Comparison of ENCODE assay signal across 11 cellular contexts in the genomic region with DNA sequence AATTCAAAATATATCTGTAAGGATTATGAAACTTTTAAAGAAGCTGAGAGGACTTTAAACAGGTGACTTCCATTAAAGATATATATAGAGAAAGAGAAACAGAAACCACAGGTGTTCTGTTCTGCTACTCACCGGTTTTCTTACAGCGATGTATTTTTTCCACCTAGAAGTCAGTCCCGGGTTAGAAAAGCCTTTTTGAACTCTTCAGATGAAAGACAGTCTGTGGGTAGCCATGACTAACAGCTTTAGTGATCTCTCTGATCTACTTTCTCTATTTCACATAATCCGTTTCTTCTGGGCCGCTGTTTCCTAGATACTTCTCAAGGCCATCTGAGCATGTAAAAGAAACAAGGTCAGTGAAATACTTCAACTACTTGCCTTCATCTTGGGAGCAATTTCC. TPM values are rescaled to one million over a fixed set of nuclear protein-coding genes. Genes with fewer than 3 reads are reported as not detected.
DNase-seq lines count a peak whose midpoint lies in the region; ATAC-seq, FAIRE-seq and TF ChIP-seq lines count a peak whose summit lies in the region.
"Had no signal": no experiment of that assay in that cellular context is flagged by ENCODE, and none has a peak within 500 bp of the region (broad histone marks: within the 10 kb centered on the region; RNA-seq: fewer than 3 reads in every experiment).

No MANE protein-coding gene starts in this region.

- CTCF ChIA-PET in CD4-positive, alpha-beta T cell (lab: Charles Lee): interaction anchor here (0.9 to 1.2 kb wide), 2 partner anchors 37 to 47 kb away, joined by 3 to 6 read pairs; a partner anchor contains a TSS

- ATAC-seq in CD4-positive, alpha-beta T cell (ENCODE audit: poor library complexity): peak; percentile 96
- ATAC-seq in HG03039 (IDR thresholded peaks at IDR 0.05; ENCODE audit: unreplicated experiment): peak; percentile 81
- ATAC-seq in activated T-cell treated with anti-CD3 and anti-CD28 coated beads, Interleukin-2, amount 50 U/mL, for 4 hours: peak; percentile 97 to 98

- no peak for FAIRE-seq in kidney (lab: Jason Lieb, UNC)
- FAIRE-seq: endometrium had no signal

- POLR2A ChIA-PET in CD4-positive, alpha-beta T cell (lab: Charles Lee): interaction anchor here (0.9 to 1.4 kb wide), 9 partner anchors 9 to 170 kb away, joined by 3 to 16 read pairs (median 3); a partner anchor contains a TSS

- H3K27me3 Mint-ChIP-seq in CD4-positive, alpha-beta T cell: no peaks in the 10 kb centered on the region
- H3K27me3 Mint-ChIP-seq in activated T-cell treated with anti-CD3 and anti-CD28 coated beads, Interleukin-2, amount 50 U/mL, for 4 hours (ENCODE audit: low read depth): peaks cover 10% of the 10 kb centered on the region
- peaks cover 3 to 18% (median 5%) of the 10 kb centered on the region in 3 donors for H3K27me3 Mint-ChIP-seq in CD14-positive monocyte (ENCODE audit: low read depth in 3 of 3)

- peak overlapping the region; percentile 46 for H3K27ac ChIP-seq in CD4-positive, alpha-beta T cell (ENCODE audit: low read depth, low read length)
- no peak overlapping the region for H3K27ac ChIP-seq in kidney (ENCODE audit: low read depth in 2 of 2, low read length in 2 of 2)

- H3K36me3 ChIP-seq in kidney (ENCODE audit: control insufficient read depth in 1 of 2, insufficient read depth in 2 of 2, low read length in 2 of 2): no peaks in the 10 kb centered on the region

- H3K9me3 Mint-ChIP-seq in CD4-positive, alpha-beta T cell: no peaks in the 10 kb centered on the region
- no peaks in the 10 kb centered on the region for H3K9me3 Mint-ChIP-seq in activated T-cell treated with anti-CD3 and anti-CD28 coated beads, Interleukin-2, amount 50 U/mL, for 4 hours
- H3K9me3 Mint-ChIP-seq in CD14-positive monocyte: peaks cover under 1 to 8% (median 3%) of the 10 kb centered on the region in 7 donors

- H3K27me3 ChIP-seq in CD4-positive, alpha-beta T cell (ENCODE audit: control insufficient read depth, insufficient read depth, low read length): no peaks in the 10 kb centered on the region

- H3K9ac ChIP-seq in kidney (ENCODE audit: low read length in 2 of 2): no peak overlapping the region

- no peak for TF ChIP-seq CTCF in CD4-positive, alpha-beta T cell (IDR thresholded peaks at IDR 0.05)
- TF ChIP-seq CTCF in CD14-positive monocyte (IDR thresholded peaks at IDR 0.05): no peak
- TF ChIP-seq CTCF in kidney (IDR thresholded peaks at IDR 0.05; ENCODE audit: borderline replicate concordance, extremely low read depth, insufficient read depth): no peak

- peaks cover 23% of the 10 kb centered on the region for H3K4me1 Mint-ChIP-seq in CD4-positive, alpha-beta T cell (ENCODE audit: low read depth)
- peaks cover 19% of the 10 kb centered on the region for H3K4me1 Mint-ChIP-seq in activated T-cell treated with anti-CD3 and anti-CD28 coated beads, Interleukin-2, amount 50 U/mL, for 4 hours (ENCODE audit: low read depth)
- H3K4me1 Mint-ChIP-seq in CD14-positive monocyte: no peaks in the 10 kb centered on the region

- H3K4me3 ChIP-seq in kidney (ENCODE audit: low read length in 2 of 2): no peak overlapping the region

- no peaks in the 10 kb centered on the region for H3K4me1 ChIP-seq in kidney (ENCODE audit: control insufficient read depth in 1 of 2, insufficient read depth in 1 of 2, low read depth in 1 of 2, low read length in 2 of 2)

- intact Hi-C loops in CD4-positive, alpha-beta T cell (cut with DNase I, micrococcal nuclease): loop anchor here in 1 of 2 experiments (5.0 kb wide), 2 partner anchors 35 to 50 kb away; a partner anchor contains a TSS
- intact Hi-C loops in CD14-positive monocyte (cut with micrococcal nuclease) (no loop called here), kidney (cut with DNase I) (no loop called here)

- H3K36me3 Mint-ChIP-seq in CD4-positive, alpha-beta T cell (ENCODE audit: low read depth): no peaks in the 10 kb centered on the region
- H3K36me3 Mint-ChIP-seq in activated T-cell treated with anti-CD3 and anti-CD28 coated beads, Interleukin-2, amount 50 U/mL, for 4 hours (ENCODE audit: insufficient read depth): peaks cover 2% of the 10 kb centered on the region
- no peaks in the 10 kb centered on the region for H3K36me3 Mint-ChIP-seq in CD14-positive monocyte

- peak overlapping the region; percentile 96 for H3K27ac Mint-ChIP-seq in CD4-positive, alpha-beta T cell
- no peak overlapping the region for H3K27ac Mint-ChIP-seq in CD14-positive monocyte

- peak in 3 of 10 experiments; percentile 5 to 14 (median 12) for DNase-seq in CD4-positive, alpha-beta T cell
- DNase-seq in GM19240 (ENCODE audit: insufficient read length, low spot score): peak; percentile 33
- DNase-seq in activated T-cell treated with anti-CD3 and anti-CD28 coated beads, Interleukin-2, amount 50 U/mL, for 4 hours: peak; percentile 8
- DNase-seq in ureter (ENCODE audit: low spot score): no peak
- no peak for DNase-seq in CD14-positive monocyte (ENCODE audit: low spot score)
- DNase-seq in kidney: no peak
- DNase-seq in DMS153 treated with DMSO at 0.1 percent for 48 hours (lab: John Stamatoyannopoulos, UW; ENCODE audit: unreplicated experiment): no peak
- DNase-seq: KG1 had no signal

- peak overlapping the region; percentile 78 for H3K4me3 Mint-ChIP-seq in CD4-positive, alpha-beta T cell
- H3K4me3 Mint-ChIP-seq in activated T-cell treated with anti-CD3 and anti-CD28 coated beads, Interleukin-2, amount 50 U/mL, for 4 hours: peak overlapping the region; percentile 53
- H3K4me3 Mint-ChIP-seq in CD14-positive monocyte: no peak overlapping the region

- no peaks in the 10 kb centered on the region for H3K9me3 ChIP-seq in CD4-positive, alpha-beta T cell (ENCODE audit: control insufficient read depth, low read length)
- no peaks in the 10 kb centered on the region for H3K9me3 ChIP-seq in kidney (ENCODE audit: control insufficient read depth in 1 of 2, low read length in 2 of 2)

RNA-seq across cellular contexts. Expression of a gene that starts 25.1 kb away (rescaled TPM):
- under 1 TPM in 1 of 2 experiments, not detected in 1; 0.67 TPM for total RNA-seq in CD4-positive, alpha-beta T cell
- total RNA-seq in activated T-cell treated with anti-CD3 and anti-CD28 coated beads, Interleukin-2, amount 50 U/mL, for 4 hours: under 1 TPM in 2 of 3 donors, not detected in 1; 0.13 to 0.14 TPM
- total RNA-seq in ureter (not detected), kidney (not detected)
- polyA plus RNA-seq in CD14-positive monocyte (not detected), kidney (ENCODE audit: insufficient read depth, low read depth, low replicate concordance) (not detected)
- total RNA-seq: myocyte had no signal

RNA-seq across cellular contexts. Expression of a gene that starts 37.0 kb away (rescaled TPM):
- 10 to 100 TPM in 1 of 2 experiments, 1 to 10 TPM in 1; 9.1 to 10.3 TPM for total RNA-seq in CD4-positive, alpha-beta T cell
- 10 to 100 TPM; 27.2 to 46.7 (median 28.9) TPM for total RNA-seq in activated T-cell treated with anti-CD3 and anti-CD28 coated beads, Interleukin-2, amount 50 U/mL, for 4 hours
- total RNA-seq in ureter (4.6 TPM), kidney (7.3 TPM)
- polyA plus RNA-seq in CD14-positive monocyte (1 to 10 TPM; 3.4 TPM), kidney (ENCODE audit: insufficient read depth, low read depth, low replicate concordance) (1.8 TPM)

RNA-seq across cellular contexts. Expression of a gene that starts 37.0 kb away (rescaled TPM):
- total RNA-seq in CD4-positive, alpha-beta T cell: 1 to 10 TPM; 1.9 to 2.3 TPM
- total RNA-seq in activated T-cell treated with anti-CD3 and anti-CD28 coated beads, Interleukin-2, amount 50 U/mL, for 4 hours: 1 to 10 TPM; 6.2 to 8.5 (median 6.9) TPM
- total RNA-seq in ureter: 6.5 TPM
- polyA plus RNA-seq in CD14-positive monocyte: 10 to 100 TPM; 55.2 to 56.1 TPM
- total RNA-seq in kidney: 12.3 TPM
- 15.8 TPM for polyA plus RNA-seq in kidney (ENCODE audit: insufficient read depth, low read depth, low replicate concordance)

Comparison
In these comparisons a context has a peak if more than half of its experiments do, and no peak if none do; other contexts are left out.
1. DNase-seq: peak in GM19240 (single experiment) and activated T-cell treated with anti-CD3 and anti-CD28 coated beads, Interleukin-2, amount 50 U/mL, for 4 hours (single experiment); none in ureter (single experiment), CD14-positive monocyte (single experiment), kidney (single experiment) and DMS153 treated with DMSO at 0.1 percent for 48 hours (single experiment).
2. H3K4me3 Mint-ChIP-seq: peak in CD4-positive, alpha-beta T cell (single experiment) and activated T-cell treated with anti-CD3 and anti-CD28 coated beads, Interleukin-2, amount 50 U/mL, for 4 hours (single experiment); none in CD14-positive monocyte (0 of 2).
3. Peak in every context shown above with its lines, with median percentiles within 50 percentile points of each other: ATAC-seq.